Comparison of ENCODE assay signal across 1 cellular context in the genomic region with DNA sequence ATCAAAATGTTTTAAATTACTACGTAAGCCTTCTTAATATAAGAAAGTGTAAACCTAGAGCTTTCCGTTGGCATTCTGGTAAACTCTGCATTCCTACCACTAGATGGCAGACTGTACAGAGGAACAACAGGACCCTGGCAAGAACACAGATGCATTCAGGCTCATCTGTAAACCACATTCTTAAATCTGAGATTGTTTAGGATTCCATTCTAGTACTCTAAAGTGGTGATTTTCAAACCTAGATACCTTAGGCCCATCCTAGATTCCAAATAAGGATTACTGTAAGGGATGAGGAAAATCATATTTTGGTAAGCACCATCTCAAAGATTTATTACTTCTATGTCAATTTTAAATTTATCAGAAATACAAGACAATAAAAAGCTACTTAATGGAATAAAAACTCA.
TF ChIP-seq lines count a peak whose summit lies in the region.

No MANE protein-coding gene starts in this region.

TF ChIP-seq in K562, 482 proteins besides CTCF, POLR2A, EP300 and RAD21 (continued from another document and continues in another):
- TF ChIP-seq, protein P1, sequence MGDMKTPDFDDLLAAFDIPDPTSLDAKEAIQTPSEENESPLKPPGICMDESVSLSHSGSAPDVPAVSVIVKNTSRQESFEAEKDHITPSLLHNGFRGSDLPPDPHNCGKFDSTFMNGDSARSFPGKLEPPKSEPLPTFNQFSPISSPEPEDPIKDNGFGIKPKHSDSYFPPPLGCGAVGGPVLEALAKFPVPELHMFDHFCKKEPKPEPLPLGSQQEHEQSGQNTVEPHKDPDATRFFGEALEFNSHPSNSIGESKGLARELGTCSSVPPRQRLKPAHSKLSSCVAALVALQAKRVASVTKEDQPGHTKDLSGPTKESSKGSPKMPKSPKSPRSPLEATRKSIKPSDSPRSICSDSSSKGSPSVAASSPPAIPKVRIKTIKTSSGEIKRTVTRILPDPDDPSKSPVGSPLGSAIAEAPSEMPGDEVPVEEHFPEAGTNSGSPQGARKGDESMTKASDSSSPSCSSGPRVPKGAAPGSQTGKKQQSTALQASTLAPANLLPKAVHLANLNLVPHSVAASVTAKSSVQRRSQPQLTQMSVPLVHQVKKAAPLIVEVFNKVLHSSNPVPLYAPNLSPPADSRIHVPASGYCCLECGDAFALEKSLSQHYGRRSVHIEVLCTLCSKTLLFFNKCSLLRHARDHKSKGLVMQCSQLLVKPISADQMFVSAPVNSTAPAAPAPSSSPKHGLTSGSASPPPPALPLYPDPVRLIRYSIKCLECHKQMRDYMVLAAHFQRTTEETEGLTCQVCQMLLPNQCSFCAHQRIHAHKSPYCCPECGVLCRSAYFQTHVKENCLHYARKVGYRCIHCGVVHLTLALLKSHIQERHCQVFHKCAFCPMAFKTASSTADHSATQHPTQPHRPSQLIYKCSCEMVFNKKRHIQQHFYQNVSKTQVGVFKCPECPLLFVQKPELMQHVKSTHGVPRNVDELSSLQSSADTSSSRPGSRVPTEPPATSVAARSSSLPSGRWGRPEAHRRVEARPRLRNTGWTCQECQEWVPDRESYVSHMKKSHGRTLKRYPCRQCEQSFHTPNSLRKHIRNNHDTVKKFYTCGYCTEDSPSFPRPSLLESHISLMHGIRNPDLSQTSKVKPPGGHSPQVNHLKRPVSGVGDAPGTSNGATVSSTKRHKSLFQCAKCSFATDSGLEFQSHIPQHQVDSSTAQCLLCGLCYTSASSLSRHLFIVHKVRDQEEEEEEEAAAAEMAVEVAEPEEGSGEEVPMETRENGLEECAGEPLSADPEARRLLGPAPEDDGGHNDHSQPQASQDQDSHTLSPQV (IDR thresholded peaks at IDR 0.05) = peak; percentile 53; the same call in 1 of the 2 replicates
- TF ChIP-seq CTBP1 (IDR thresholded peaks at IDR 0.05; ENCODE audit: borderline replicate concordance) (peak; percentile 84), TBP (optimal IDR thresholded peaks at IDR 0.05; ENCODE audit: low read depth, low read length) (no peak), CC2D1A (IDR thresholded peaks at IDR 0.05) (peak; percentile 67; the same call in 1 of the 2 replicates), ZNF780A (CRISPR knock-in tag; IDR thresholded peaks at IDR 0.05) (no peak), SNRNP70 (optimal IDR thresholded peaks at IDR 0.05; ENCODE audit: low read depth, low read length) (no peak), BCOR (IDR thresholded peaks at IDR 0.05) (no peak), RCOR1 (IDR thresholded peaks at IDR 0.05; ENCODE audit: borderline replicate concordance in 1 of 2, low read depth in 2 of 2, low read length in 2 of 2) (peak; percentile 96 to 98), SIRT6 (IDR thresholded peaks at IDR 0.05; ENCODE audit: low read depth, low read length) (no peak), CBX3 (IDR thresholded peaks at IDR 0.05; ENCODE audit: borderline replicate concordance in 1 of 2, low read length in 2 of 2) (0 out of 3 replicates have a peak, but pooled peaks of 1 of the 2 experiments have one; percentile 22), ZEB2 (IDR thresholded peaks at IDR 0.05) (0 out of 2 replicates have a peak, but pooled peaks have one; percentile 55), NFIC (IDR thresholded peaks at IDR 0.05) (no peak), ELF1 (tag; IDR thresholded peaks at IDR 0.05) (no peak), ZNF644 (tag; IDR thresholded peaks at IDR 0.05; ENCODE audit: low read depth) (no peak), HMGN3 (IDR thresholded peaks at IDR 0.05; ENCODE audit: borderline replicate concordance, extremely low read depth, insufficient read length, low read depth, low read length) (no peak), ZNF384 (IDR thresholded peaks at IDR 0.05; ENCODE audit: low read depth, low read length) (no peak), TAF15 (IDR thresholded peaks at IDR 0.05; ENCODE audit: low read depth, low read length) (no peak), SREBF1 (IDR thresholded peaks at IDR 0.05; ENCODE audit: borderline replicate concordance, low read depth, low read length) (no peak), MTA2 (IDR thresholded peaks at IDR 0.05; ENCODE audit: low read depth) (no peak), GTF2A2 (tag; IDR thresholded peaks at IDR 0.05) (no peak), CBX2 (IDR thresholded peaks at IDR 0.05; ENCODE audit: insufficient read depth, low read length, poor library complexity, severe bottlenecking) (no peak), RBFOX2 (IDR thresholded peaks at IDR 0.05; ENCODE audit: low read depth, low read length) (no peak), HCFC1 (IDR thresholded peaks at IDR 0.05; ENCODE audit: low read depth, low read length) (no peak), NELFE (IDR thresholded peaks at IDR 0.05; ENCODE audit: insufficient read depth, insufficient read length) (no peak), EHMT2 (IDR thresholded peaks at IDR 0.05) (no peak), GABPA (tag; conservative IDR thresholded peaks at IDR 0.05; ENCODE audit: low read depth) (no peak), SMAD2 (IDR thresholded peaks at IDR 0.05; ENCODE audit: low read depth, low read length) (no peak), FOXK2 (conservative IDR thresholded peaks at IDR 0.05 in 1 of 2, IDR thresholded peaks at IDR 0.05 in 1 of 2; ENCODE audit: low read depth in 2 of 2) (peak in 1 of 2 experiments; percentile 60; a peak in 1 of 4 replicates), CAMTA2 (CRISPR knock-in tag; conservative IDR thresholded peaks at IDR 0.05) (no peak), SREBF2 (CRISPR knock-in tag; IDR thresholded peaks at IDR 0.05) (no peak), MTF1 (CRISPR knock-in tag; IDR thresholded peaks at IDR 0.05; ENCODE audit: borderline replicate concordance) (no peak), COPS2 (conservative IDR thresholded peaks at IDR 0.05) (no peak), ZNF583 (CRISPR knock-in tag; IDR thresholded peaks at IDR 0.05) (no peak)
- TF ChIP-seq, protein P2, sequence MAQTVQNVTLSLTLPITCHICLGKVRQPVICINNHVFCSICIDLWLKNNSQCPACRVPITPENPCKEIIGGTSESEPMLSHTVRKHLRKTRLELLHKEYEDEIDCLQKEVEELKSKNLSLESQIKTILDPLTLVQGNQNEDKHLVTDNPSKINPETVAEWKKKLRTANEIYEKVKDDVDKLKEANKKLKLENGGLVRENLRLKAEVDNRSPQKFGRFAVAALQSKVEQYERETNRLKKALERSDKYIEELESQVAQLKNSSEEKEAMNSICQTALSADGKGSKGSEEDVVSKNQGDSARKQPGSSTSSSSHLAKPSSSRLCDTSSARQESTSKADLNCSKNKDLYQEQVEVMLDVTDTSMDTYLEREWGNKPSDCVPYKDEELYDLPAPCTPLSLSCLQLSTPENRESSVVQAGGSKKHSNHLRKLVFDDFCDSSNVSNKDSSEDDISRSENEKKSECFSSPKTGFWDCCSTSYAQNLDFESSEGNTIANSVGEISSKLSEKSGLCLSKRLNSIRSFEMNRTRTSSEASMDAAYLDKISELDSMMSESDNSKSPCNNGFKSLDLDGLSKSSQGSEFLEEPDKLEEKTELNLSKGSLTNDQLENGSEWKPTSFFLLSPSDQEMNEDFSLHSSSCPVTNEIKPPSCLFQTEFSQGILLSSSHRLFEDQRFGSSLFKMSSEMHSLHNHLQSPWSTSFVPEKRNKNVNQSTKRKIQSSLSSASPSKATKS (CRISPR knock-in tag; IDR thresholded peaks at IDR 0.05) = no peak
- TF ChIP-seq, protein P3, sequence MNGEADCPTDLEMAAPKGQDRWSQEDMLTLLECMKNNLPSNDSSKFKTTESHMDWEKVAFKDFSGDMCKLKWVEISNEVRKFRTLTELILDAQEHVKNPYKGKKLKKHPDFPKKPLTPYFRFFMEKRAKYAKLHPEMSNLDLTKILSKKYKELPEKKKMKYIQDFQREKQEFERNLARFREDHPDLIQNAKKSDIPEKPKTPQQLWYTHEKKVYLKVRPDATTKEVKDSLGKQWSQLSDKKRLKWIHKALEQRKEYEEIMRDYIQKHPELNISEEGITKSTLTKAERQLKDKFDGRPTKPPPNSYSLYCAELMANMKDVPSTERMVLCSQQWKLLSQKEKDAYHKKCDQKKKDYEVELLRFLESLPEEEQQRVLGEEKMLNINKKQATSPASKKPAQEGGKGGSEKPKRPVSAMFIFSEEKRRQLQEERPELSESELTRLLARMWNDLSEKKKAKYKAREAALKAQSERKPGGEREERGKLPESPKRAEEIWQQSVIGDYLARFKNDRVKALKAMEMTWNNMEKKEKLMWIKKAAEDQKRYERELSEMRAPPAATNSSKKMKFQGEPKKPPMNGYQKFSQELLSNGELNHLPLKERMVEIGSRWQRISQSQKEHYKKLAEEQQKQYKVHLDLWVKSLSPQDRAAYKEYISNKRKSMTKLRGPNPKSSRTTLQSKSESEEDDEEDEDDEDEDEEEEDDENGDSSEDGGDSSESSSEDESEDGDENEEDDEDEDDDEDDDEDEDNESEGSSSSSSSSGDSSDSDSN (IDR thresholded peaks at IDR 0.05; ENCODE audit: borderline replicate concordance in 1 of 2, low read depth in 2 of 2, low read length in 2 of 2) = no peak
- TF ChIP-seq, protein P4, sequence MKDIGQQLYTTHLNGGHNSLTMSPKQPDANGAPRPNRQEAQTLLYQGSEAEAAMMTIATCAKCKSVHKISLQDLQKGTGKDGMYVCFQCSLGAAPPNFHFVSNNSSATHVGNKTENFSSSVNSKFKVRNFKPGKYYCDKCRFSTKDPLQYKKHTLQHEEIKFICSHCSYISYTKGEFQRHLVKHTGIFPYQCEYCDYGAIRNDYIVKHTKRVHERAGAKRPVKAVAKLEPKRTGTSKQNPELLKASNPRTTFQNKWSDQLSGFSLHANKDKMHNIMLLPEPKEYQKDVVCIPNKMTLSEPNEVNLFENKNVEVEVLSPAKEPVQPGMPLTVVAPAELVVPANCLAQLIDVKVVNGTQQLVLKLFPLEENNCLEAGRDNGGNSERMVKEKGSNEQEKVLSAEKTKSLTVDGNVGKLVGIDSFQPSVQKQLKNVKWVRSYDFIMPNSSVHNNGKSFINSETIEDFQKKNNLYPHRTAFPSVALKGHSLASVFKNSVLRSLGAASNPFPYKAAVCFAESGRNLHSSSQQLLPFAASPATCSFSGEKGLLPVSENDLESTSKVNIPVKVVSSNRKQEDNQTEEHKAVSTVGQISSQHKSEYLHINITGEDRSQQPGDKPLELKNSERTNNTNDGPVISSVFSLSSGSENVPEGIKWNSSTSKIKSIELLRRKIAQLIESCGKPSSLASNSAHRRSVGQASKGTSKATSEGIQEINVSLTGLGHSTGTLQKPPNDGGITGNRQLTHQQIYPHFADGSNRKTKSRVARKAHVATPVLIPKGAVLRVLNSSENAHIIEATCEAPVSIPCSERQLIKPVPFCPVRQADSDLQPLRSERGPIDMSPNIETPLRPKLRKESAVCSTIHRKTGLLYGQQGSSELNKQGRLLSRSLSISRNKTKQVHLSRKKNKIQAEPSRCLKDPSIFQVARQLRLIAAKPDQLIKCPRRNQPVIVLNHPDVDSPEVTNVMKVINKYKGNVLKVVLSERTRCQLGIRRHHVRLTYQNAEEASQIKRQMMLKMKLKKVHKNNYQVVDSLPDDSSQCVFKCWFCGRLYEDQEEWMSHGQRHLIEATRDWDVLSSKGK (CRISPR knock-in tag; IDR thresholded peaks at IDR 0.05) = no peak
- TF ChIP-seq, protein P5, sequence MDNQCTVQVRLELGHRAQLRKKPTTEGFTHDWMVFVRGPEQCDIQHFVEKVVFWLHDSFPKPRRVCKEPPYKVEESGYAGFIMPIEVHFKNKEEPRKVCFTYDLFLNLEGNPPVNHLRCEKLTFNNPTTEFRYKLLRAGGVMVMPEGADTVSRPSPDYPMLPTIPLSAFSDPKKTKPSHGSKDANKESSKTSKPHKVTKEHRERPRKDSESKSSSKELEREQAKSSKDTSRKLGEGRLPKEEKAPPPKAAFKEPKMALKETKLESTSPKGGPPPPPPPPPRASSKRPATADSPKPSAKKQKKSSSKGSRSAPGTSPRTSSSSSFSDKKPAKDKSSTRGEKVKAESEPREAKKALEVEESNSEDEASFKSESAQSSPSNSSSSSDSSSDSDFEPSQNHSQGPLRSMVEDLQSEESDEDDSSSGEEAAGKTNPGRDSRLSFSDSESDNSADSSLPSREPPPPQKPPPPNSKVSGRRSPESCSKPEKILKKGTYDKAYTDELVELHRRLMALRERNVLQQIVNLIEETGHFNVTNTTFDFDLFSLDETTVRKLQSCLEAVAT (IDR thresholded peaks at IDR 0.05) = peak in 1 of 2 experiments; percentile 92; a peak in 2 of 4 replicates
- TF ChIP-seq, protein P6, sequence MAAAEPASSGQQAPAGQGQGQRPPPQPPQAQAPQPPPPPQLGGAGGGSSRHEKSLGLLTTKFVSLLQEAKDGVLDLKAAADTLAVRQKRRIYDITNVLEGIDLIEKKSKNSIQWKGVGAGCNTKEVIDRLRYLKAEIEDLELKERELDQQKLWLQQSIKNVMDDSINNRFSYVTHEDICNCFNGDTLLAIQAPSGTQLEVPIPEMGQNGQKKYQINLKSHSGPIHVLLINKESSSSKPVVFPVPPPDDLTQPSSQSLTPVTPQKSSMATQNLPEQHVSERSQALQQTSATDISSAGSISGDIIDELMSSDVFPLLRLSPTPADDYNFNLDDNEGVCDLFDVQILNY (CRISPR knock-in tag; IDR thresholded peaks at IDR 0.05) = no peak
- TF ChIP-seq, protein P7, sequence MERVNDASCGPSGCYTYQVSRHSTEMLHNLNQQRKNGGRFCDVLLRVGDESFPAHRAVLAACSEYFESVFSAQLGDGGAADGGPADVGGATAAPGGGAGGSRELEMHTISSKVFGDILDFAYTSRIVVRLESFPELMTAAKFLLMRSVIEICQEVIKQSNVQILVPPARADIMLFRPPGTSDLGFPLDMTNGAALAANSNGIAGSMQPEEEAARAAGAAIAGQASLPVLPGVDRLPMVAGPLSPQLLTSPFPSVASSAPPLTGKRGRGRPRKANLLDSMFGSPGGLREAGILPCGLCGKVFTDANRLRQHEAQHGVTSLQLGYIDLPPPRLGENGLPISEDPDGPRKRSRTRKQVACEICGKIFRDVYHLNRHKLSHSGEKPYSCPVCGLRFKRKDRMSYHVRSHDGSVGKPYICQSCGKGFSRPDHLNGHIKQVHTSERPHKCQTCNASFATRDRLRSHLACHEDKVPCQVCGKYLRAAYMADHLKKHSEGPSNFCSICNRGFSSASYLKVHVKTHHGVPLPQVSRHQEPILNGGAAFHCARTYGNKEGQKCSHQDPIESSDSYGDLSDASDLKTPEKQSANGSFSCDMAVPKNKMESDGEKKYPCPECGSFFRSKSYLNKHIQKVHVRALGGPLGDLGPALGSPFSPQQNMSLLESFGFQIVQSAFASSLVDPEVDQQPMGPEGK (CRISPR knock-in tag; IDR thresholded peaks at IDR 0.05; ENCODE audit: borderline replicate concordance) = no peak
- TF ChIP-seq, protein P8, sequence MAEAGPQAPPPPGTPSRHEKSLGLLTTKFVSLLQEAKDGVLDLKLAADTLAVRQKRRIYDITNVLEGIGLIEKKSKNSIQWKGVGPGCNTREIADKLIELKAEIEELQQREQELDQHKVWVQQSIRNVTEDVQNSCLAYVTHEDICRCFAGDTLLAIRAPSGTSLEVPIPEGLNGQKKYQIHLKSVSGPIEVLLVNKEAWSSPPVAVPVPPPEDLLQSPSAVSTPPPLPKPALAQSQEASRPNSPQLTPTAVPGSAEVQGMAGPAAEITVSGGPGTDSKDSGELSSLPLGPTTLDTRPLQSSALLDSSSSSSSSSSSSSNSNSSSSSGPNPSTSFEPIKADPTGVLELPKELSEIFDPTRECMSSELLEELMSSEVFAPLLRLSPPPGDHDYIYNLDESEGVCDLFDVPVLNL (CRISPR knock-in tag; IDR thresholded peaks at IDR 0.05; ENCODE audit: low read depth) = no peak
- TF ChIP-seq, protein P9, sequence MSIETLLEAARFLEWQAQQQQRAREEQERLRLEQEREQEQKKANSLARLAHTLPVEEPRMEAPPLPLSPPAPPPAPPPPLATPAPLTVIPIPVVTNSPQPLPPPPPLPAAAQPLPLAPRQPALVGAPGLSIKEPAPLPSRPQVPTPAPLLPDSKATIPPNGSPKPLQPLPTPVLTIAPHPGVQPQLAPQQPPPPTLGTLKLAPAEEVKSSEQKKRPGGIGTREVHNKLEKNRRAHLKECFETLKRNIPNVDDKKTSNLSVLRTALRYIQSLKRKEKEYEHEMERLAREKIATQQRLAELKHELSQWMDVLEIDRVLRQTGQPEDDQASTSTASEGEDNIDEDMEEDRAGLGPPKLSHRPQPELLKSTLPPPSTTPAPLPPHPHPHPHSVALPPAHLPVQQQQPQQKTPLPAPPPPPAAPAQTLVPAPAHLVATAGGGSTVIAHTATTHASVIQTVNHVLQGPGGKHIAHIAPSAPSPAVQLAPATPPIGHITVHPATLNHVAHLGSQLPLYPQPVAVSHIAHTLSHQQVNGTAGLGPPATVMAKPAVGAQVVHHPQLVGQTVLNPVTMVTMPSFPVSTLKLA (conservative IDR thresholded peaks at IDR 0.05) = 0 out of 4 replicates have a peak, but pooled peaks have one; percentile 30 to 41
